Comparison of ENCODE assay signal across 8 cellular contexts in genomic region chr13:48585456-48585840, GRCh38. TPM values are rescaled to one million over a fixed set of nuclear protein-coding genes. Genes with fewer than 3 reads are reported as not detected.
DNase-seq lines count a peak whose midpoint lies in the region; ATAC-seq and TF ChIP-seq lines count a peak whose summit lies in the region.

No MANE protein-coding gene starts in this region.

- no peak overlapping the region for H2BK15ac ChIP-seq in H9 (ENCODE audit: low read depth, low read length)

- H3K4me3 ChIP-seq in NB4 (ENCODE audit: low read depth, low read length): no peak overlapping the region

- H3K9me3 ChIP-seq in H9 (ENCODE audit: control insufficient read depth, low read depth, low read length): no peaks in the 10 kb centered on the region

- no peak overlapping the region for H2BK12ac ChIP-seq in H9 (ENCODE audit: insufficient read length, low read depth, low read length)

- peaks cover 18% of the 10 kb centered on the region in 2 donors for H3K4me1 Mint-ChIP-seq in effector memory CD8-positive, alpha-beta T cell (ENCODE audit: low read depth in 2 of 2)
- H3K4me1 Mint-ChIP-seq in mesothelial cell of epicardium (peaks cover 19% of the 10 kb centered on the region), H9 (peaks cover 19 to 23% of the 10 kb centered on the region in 2 experiments)

- no peaks in the 10 kb centered on the region for H3K79me1 ChIP-seq in H9 (ENCODE audit: insufficient read depth, low read depth, low read length, poor library complexity, severe bottlenecking)

- H4K91ac ChIP-seq in H9 (ENCODE audit: insufficient read length, low read depth, low read length): no peak overlapping the region

- TF ChIP-seq POLR2A in NB4 (IDR thresholded peaks at IDR 0.05; ENCODE audit: extremely low read depth, insufficient read length): no peak

- no peaks in the 10 kb centered on the region for H3K23me2 ChIP-seq in H9 (ENCODE audit: insufficient read length, low read depth, low read length, poor library complexity, severe bottlenecking)

- H3K4ac ChIP-seq in H9 (ENCODE audit: low read depth, low read length): no peak overlapping the region

- H3K27me3 ChIP-seq in H9 (ENCODE audit: insufficient read depth, low read length): no peaks in the 10 kb centered on the region

- DNase-seq in C1 segment of cervical spinal cord (lab: John Stamatoyannopoulos, UW) (peak in 11 of 14 donors; percentile 15 to 61 (median 45)), NB4 (ENCODE audit: low read depth) (peak; percentile 81), mesothelial cell of epicardium (ENCODE audit: low spot score in 2 of 2, unreplicated experiment in 2 of 2) (no peak), H9 (no peak), activated gamma-delta T cell (lab: John Stamatoyannopoulos, UW) (no peak), NAMALWA (ENCODE audit: low spot score) (no peak)
- DNase-seq in effector memory CD8-positive, alpha-beta T cell: no peak

- TF ChIP-seq CTCF in NB4 (IDR thresholded peaks at IDR 0.05; ENCODE audit: low read depth, low read length): no peak
- TF ChIP-seq CTCF in mesothelial cell of epicardium (IDR thresholded peaks at IDR 0.05; ENCODE audit: unreplicated experiment): no peak
- no peak for TF ChIP-seq CTCF in H9 (conservative IDR thresholded peaks at IDR 0.05)

- no peak overlapping the region for H3K18ac ChIP-seq in H9 (ENCODE audit: insufficient read length, low read depth, low read length)

- H3K9ac ChIP-seq in H9 (ENCODE audit: extremely low read depth, insufficient read length, low read length): no peak overlapping the region

- no CpG with 5 or more reads among the region's 2 CpGs for WGBS in H9 (ENCODE audit: extremely low coverage, insufficient read length, low lambda C conversion rate)

- H2AFZ ChIP-seq in H9 (ENCODE audit: low read length): no peak overlapping the region

- H2BK20ac ChIP-seq in H9 (ENCODE audit: low read depth, low read length, poor library complexity, severe bottlenecking): no peak overlapping the region

- no peak overlapping the region for H2BK120ac ChIP-seq in H9 (ENCODE audit: low read depth, low read length, poor library complexity, severe bottlenecking)

- no peaks in the 10 kb centered on the region for H3K9me3 Mint-ChIP-seq in effector memory CD8-positive, alpha-beta T cell
- H3K9me3 Mint-ChIP-seq in mesothelial cell of epicardium (peaks cover 7% of the 10 kb centered on the region), H9 (peaks cover 8 to 14% of the 10 kb centered on the region in 2 experiments; a peak in 4 of 5 replicates)

- no peak overlapping the region for H3K4me3 Mint-ChIP-seq in effector memory CD8-positive, alpha-beta T cell
- H3K4me3 Mint-ChIP-seq in mesothelial cell of epicardium (no peak overlapping the region), H9 (no peak overlapping the region)

- no peak overlapping the region for H2AK5ac ChIP-seq in H9 (ENCODE audit: insufficient read length, low read length)

- H3K27ac Mint-ChIP-seq in effector memory CD8-positive, alpha-beta T cell: peak overlapping the region in 1 of 2 donors; percentile 69
- H3K27ac Mint-ChIP-seq in mesothelial cell of epicardium (peak overlapping the region; percentile 48), H9 (no peak overlapping the region; a peak in 1 of 7 replicates)

- no peak overlapping the region for H4K5ac ChIP-seq in H9 (ENCODE audit: insufficient read length, low read depth, low read length)

- H3K79me2 ChIP-seq in H9 (ENCODE audit: insufficient read depth, low read length): no peaks in the 10 kb centered on the region

- H3T11ph ChIP-seq in H9 (ENCODE audit: low read length): no peak overlapping the region

- H3K27ac ChIP-seq in H9 (ENCODE audit: insufficient read length, low read depth, low read length): no peak overlapping the region

- peaks cover 3% of the 10 kb centered on the region for H3K36me3 Mint-ChIP-seq in effector memory CD8-positive, alpha-beta T cell (ENCODE audit: insufficient read depth)
- H3K36me3 Mint-ChIP-seq in mesothelial cell of epicardium: no peaks in the 10 kb centered on the region
- peaks cover 2 to 14% (median 2%) of the 10 kb centered on the region in 3 experiments; a peak in 4 of 7 replicates for H3K36me3 Mint-ChIP-seq in H9 (ENCODE audit: insufficient read depth in 1 of 3, low read depth in 3 of 3)

- H2BK5ac ChIP-seq in H9 (ENCODE audit: insufficient read length, low read length): no peak overlapping the region

- H4K8ac ChIP-seq in H9 (replicated peaks; ENCODE audit: insufficient read length, low read depth, low read length): no peak overlapping the region

- no peak overlapping the region for H3K4me2 ChIP-seq in H9 (ENCODE audit: insufficient read depth, insufficient read length, low read length)

- no peaks in the 10 kb centered on the region for H4K20me1 ChIP-seq in H9 (ENCODE audit: control insufficient read depth, insufficient read depth, insufficient read length)

- no peak overlapping the region for H3K56ac ChIP-seq in H9 (ENCODE audit: insufficient read length, low read depth, low read length)

- ATAC-seq in effector memory CD8-positive, alpha-beta T cell (replicated peaks): peak; percentile 50
- no peak for ATAC-seq in HG02678 (IDR thresholded peaks at IDR 0.05; ENCODE audit: unreplicated experiment)

- H3K14ac ChIP-seq in H9 (ENCODE audit: insufficient read depth, low read length): no peak overlapping the region

- H3K27me3 Mint-ChIP-seq in effector memory CD8-positive, alpha-beta T cell: peaks cover 0 to 13% of the 10 kb centered on the region in 2 donors
- no peaks in the 10 kb centered on the region for H3K27me3 Mint-ChIP-seq in mesothelial cell of epicardium (ENCODE audit: low read depth)
- no peaks in the 10 kb centered on the region for H3K27me3 Mint-ChIP-seq in H9 (ENCODE audit: low read depth)

- H3K23ac ChIP-seq in H9 (ENCODE audit: insufficient read length, low read depth, low read length): no peak overlapping the region

- no peaks in the 10 kb centered on the region; the same call in 1 of the 2 replicates for H3K4me1 ChIP-seq in H9 (ENCODE audit: insufficient read depth, low read length)

RNA-seq across cellular contexts. Expression of gene RCBTB2, which starts 52.6 kb away (rescaled TPM):
- total RNA-seq in mesothelial cell of epicardium: 20.3 to 21.6 TPM (median 20.6 TPM) in 3 replicates
- total RNA-seq in H9 (2021): 11.5 and 11.7 TPM in 2 replicates

Comparison
In these comparisons a context has a peak if more than half of its experiments do, and no peak if none do; other contexts are left out.
1. DNase-seq: peak in C1 segment of cervical spinal cord (11 of 14) and NB4 (single experiment); none in effector memory CD8-positive, alpha-beta T cell (0 of 3), mesothelial cell of epicardium (0 of 2), H9 (single experiment), activated gamma-delta T cell (single experiment) and NAMALWA (single experiment).